2 cellular contexts compared by ENCODE assay signal in genomic region chr1:77832889-77833288, GRCh38.
TF ChIP-seq lines count a peak whose summit lies in the region.

No MANE protein-coding gene starts in this region.

TF ChIP-seq in liver, 16 proteins besides CTCF, POLR2A, EP300 and RAD21:
- TF ChIP-seq SP1 (IDR thresholded peaks at IDR 0.05) (peak; percentile 28), HNF4G (IDR thresholded peaks at IDR 0.05) (no peak), NR2F2 (IDR thresholded peaks at IDR 0.05) (peak; percentile 85)

TF ChIP-seq in HepG2, 621 proteins besides CTCF, POLR2A, EP300 and RAD21:
- no peak for TF ChIP-seq NR3C1 (CRISPR knock-in tag; IDR thresholded peaks at IDR 0.05)
- no peak for TF ChIP-seq MLLT10 (CRISPR knock-in tag; IDR thresholded peaks at IDR 0.05)
- TF ChIP-seq, protein P1, sequence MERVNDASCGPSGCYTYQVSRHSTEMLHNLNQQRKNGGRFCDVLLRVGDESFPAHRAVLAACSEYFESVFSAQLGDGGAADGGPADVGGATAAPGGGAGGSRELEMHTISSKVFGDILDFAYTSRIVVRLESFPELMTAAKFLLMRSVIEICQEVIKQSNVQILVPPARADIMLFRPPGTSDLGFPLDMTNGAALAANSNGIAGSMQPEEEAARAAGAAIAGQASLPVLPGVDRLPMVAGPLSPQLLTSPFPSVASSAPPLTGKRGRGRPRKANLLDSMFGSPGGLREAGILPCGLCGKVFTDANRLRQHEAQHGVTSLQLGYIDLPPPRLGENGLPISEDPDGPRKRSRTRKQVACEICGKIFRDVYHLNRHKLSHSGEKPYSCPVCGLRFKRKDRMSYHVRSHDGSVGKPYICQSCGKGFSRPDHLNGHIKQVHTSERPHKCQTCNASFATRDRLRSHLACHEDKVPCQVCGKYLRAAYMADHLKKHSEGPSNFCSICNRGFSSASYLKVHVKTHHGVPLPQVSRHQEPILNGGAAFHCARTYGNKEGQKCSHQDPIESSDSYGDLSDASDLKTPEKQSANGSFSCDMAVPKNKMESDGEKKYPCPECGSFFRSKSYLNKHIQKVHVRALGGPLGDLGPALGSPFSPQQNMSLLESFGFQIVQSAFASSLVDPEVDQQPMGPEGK (CRISPR knock-in tag; IDR thresholded peaks at IDR 0.05) = no peak
- TF ChIP-seq FOXK1 (CRISPR knock-in tag; IDR thresholded peaks at IDR 0.05; ENCODE audit: borderline replicate concordance, low read depth) = no peak
- TF ChIP-seq BHLHE40 (IDR thresholded peaks at IDR 0.05; ENCODE audit: low read length) = no peak
- no peak for TF ChIP-seq SMARCE1 (IDR thresholded peaks at IDR 0.05; ENCODE audit: borderline replicate concordance)
- no peak for TF ChIP-seq STAG1 (CRISPR knock-in tag; IDR thresholded peaks at IDR 0.05)
- no peak for TF ChIP-seq PAWR (CRISPR knock-in tag; IDR thresholded peaks at IDR 0.05; ENCODE audit: borderline replicate concordance)
- no peak for TF ChIP-seq TAF1 (CRISPR knock-in tag; IDR thresholded peaks at IDR 0.05)
- TF ChIP-seq ZNF569 (CRISPR knock-in tag; IDR thresholded peaks at IDR 0.05; ENCODE audit: borderline replicate concordance) = no peak
- no peak for TF ChIP-seq ZNF660 (CRISPR knock-in tag; IDR thresholded peaks at IDR 0.05; ENCODE audit: borderline replicate concordance, low read depth)
- TF ChIP-seq MAX (IDR thresholded peaks at IDR 0.05) = no peak
- TF ChIP-seq SIN3B (IDR thresholded peaks at IDR 0.05; ENCODE audit: low read length) = no peak
- no peak for TF ChIP-seq ATAD3A (CRISPR knock-in tag; IDR thresholded peaks at IDR 0.05)
- no peak for TF ChIP-seq ZC3H4 (CRISPR knock-in tag; IDR thresholded peaks at IDR 0.05; ENCODE audit: borderline replicate concordance)
- TF ChIP-seq ATRX (CRISPR knock-in tag; IDR thresholded peaks at IDR 0.05; ENCODE audit: borderline replicate concordance) = no peak
- no peak for TF ChIP-seq TGIF2 (CRISPR knock-in tag; IDR thresholded peaks at IDR 0.05)
- no peak for TF ChIP-seq ZNF629 (CRISPR knock-in tag; conservative IDR thresholded peaks at IDR 0.05)
- TF ChIP-seq ZNF572 (CRISPR knock-in tag; IDR thresholded peaks at IDR 0.05) = no peak
- TF ChIP-seq ZBTB2 (CRISPR knock-in tag; IDR thresholded peaks at IDR 0.05; ENCODE audit: low read depth) = no peak
